9 cellular contexts compared by ENCODE assay signal in the genomic region with DNA sequence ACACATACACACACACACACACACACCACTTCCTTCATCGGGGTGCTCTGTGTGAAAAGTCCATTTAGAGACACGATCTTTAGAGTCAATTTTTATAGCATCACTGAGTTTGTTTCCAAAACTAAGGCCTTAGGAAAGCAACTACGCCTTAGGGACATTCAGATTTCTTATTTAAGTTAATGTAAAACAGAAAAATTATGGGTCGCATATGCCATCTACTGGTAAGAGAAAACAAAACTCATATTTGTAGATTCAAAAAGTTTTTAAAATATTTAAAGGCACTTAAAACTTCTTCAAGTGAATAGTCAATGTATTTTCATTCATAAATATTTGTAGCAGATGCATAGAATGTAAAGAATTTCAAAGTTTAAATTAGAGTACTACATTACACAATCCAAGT.
DNase-seq lines count a peak whose midpoint lies in the region; ATAC-seq and TF ChIP-seq lines count a peak whose summit lies in the region.
"Had no signal": no experiment of that assay in that cellular context is flagged by ENCODE, and none has a peak within 500 bp of the region (broad histone marks: within the 10 kb centered on the region; RNA-seq: fewer than 3 reads in every experiment).

No MANE protein-coding gene starts in this region.

- CTCF ChIA-PET in OCI-LY7 (lab: Charles Lee; ENCODE audit: unreplicated experiment), result no interaction called here

- ATAC-seq in GM19395 (IDR thresholded peaks at IDR 0.05; ENCODE audit: unreplicated experiment), result no peak

- H3K36me3 ChIP-seq in OCI-LY7 (ENCODE audit: insufficient read depth, low read length), result no peaks in the 10 kb centered on the region

- no peaks in the 10 kb centered on the region for H3K9me3 ChIP-seq in OCI-LY7 (ENCODE audit: low read length)

- H2AFZ ChIP-seq in OCI-LY7 (ENCODE audit: low read length), result no peak overlapping the region

- no peaks in the 10 kb centered on the region for H3K9me2 ChIP-seq in OCI-LY7 (ENCODE audit: insufficient read depth, low read length)

- no peak overlapping the region for H3K4me2 ChIP-seq in OCI-LY7 (ENCODE audit: low read length)

- TF ChIP-seq CTCF in OCI-LY7 (conservative IDR thresholded peaks at IDR 0.05; ENCODE audit: low read length), result peak; percentile 60

- no peak overlapping the region for H3K4me3 ChIP-seq in OCI-LY7 (ENCODE audit: low read depth, low read length, poor library complexity, severe bottlenecking)

- POLR2A ChIA-PET in OCI-LY7 (lab: Charles Lee), result interaction anchor here (1.0 kb wide), 1 partner anchor 45 kb away, joined by 3 read pairs; no protein-coding TSS in a partner anchor

- DNase-seq in NCI-H2081 (lab: John Stamatoyannopoulos, UW) (peak; percentile 12 to 43), NCI-H2081 treated with DMSO at 0.1 percent for 48 hours (lab: John Stamatoyannopoulos, UW) (no peak), OCI-LY7 (ENCODE audit: low spot score) (peak; percentile 7), fibroblast of peridontal ligament (ENCODE audit: extremely low read depth) (peak; percentile 90), superior temporal gyrus (ENCODE audit: extremely low spot score) (peak; percentile 60), epidermal melanocyte (ENCODE audit: insufficient read length, low spot score) (no peak), mucosa of gallbladder (ENCODE audit: low spot score) (no peak)
- DNase-seq: stimulated activated naive CD4-positive, alpha-beta T cell treated with Interleukin-2 at 50 U/mL for 16 hours had no signal

- no TSS peak for BruUV-seq in OCI-LY7 (replicated peaks; lab: Mats Ljungman, UMichigan)

- H4K20me1 ChIP-seq in OCI-LY7 (ENCODE audit: insufficient read depth, low read length), result no peaks in the 10 kb centered on the region

- H3K79me2 ChIP-seq in OCI-LY7 (ENCODE audit: insufficient read depth, low read depth, low read length), result no peaks in the 10 kb centered on the region

- intact Hi-C loops in OCI-LY7 (cut with micrococcal nuclease; ENCODE audit: unreplicated experiment), result no loop called here

- no peaks in the 10 kb centered on the region for H3K4me1 ChIP-seq in OCI-LY7 (ENCODE audit: insufficient read depth, low read length, poor library complexity, severe bottlenecking)

- H3K27ac ChIP-seq in OCI-LY7 (ENCODE audit: low read depth, low read length, poor library complexity, severe bottlenecking), result no peak overlapping the region

Comparison
In these comparisons a context has a peak if more than half of its experiments do, and no peak if none do; other contexts are left out.
1. DNase-seq: peak in NCI-H2081 (2 of 2), OCI-LY7 (single experiment), fibroblast of peridontal ligament (single experiment) and superior temporal gyrus (single experiment); none in NCI-H2081 treated with DMSO at 0.1 percent for 48 hours (single experiment), epidermal melanocyte (single experiment) and mucosa of gallbladder (single experiment).